24 cellular contexts compared by ENCODE assay signal in the genomic region with DNA sequence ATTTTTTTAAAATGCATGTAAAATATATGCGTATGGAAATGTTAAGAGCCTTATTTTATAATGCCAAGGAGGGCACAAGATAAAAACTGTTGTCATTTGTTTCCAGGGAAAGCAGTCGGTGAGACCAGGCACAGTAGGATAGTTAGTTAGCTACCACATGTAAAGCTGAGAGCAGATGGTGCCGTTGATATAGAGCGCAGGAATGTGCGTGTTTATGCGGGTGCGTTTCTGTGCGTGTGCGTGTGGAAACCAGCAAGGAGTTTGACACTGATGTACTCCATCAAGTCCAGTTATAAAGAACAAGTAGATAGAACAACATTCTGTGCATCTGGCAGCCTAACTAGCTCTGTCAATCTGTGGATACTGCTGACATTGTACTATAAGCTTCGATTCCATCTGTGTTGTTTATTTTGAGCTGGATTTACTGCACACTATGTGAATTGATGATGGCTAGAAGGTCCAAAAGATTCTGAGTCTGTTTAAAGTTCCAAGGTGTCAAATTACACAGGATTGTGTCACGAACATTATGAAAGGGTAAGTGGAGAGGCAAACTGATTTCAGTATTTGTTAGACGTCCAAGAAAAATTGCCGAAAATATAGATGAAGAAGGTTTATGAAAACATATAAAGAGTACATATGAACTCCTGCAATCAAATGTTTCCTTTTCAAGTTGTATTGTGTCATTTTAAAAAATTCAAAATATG.
DNase-seq lines count a peak whose midpoint lies in the region; FAIRE-seq and TF ChIP-seq lines count a peak whose summit lies in the region.
"Had no signal": no experiment of that assay in that cellular context is flagged by ENCODE, and none has a peak within 500 bp of the region (broad histone marks: within the 10 kb centered on the region; RNA-seq: fewer than 3 reads in every experiment).

No MANE protein-coding gene starts in this region.

- H3K4me2 ChIP-seq in mesenchymal stem cell (ENCODE audit: low read length, poor library complexity, severe bottlenecking) = no peak overlapping the region

- no peak overlapping the region for H2AK5ac ChIP-seq in mesenchymal stem cell (ENCODE audit: low read length, severe bottlenecking)

- no peak overlapping the region for H3K23ac ChIP-seq in mesenchymal stem cell (ENCODE audit: low read length in 2 of 2)

- no peaks in the 10 kb centered on the region for H3K79me1 ChIP-seq in mesenchymal stem cell (replicated peaks; ENCODE audit: low read length, poor library complexity, severe bottlenecking)

- no peak overlapping the region for H3K18ac ChIP-seq in mesenchymal stem cell (ENCODE audit: low read depth in 1 of 2, low read length in 2 of 2)

- H4K8ac ChIP-seq in mesenchymal stem cell (ENCODE audit: low read length) = peak overlapping the region; percentile 27

- no peak overlapping the region for H4K91ac ChIP-seq in mesenchymal stem cell (ENCODE audit: low read length)

- no peak overlapping the region for H3K14ac ChIP-seq in mesenchymal stem cell (ENCODE audit: low read length in 2 of 2)

- DNase-seq in GM19239 (ENCODE audit: insufficient read length, low spot score) (no peak), NCI-H69 (lab: John Stamatoyannopoulos, UW) (peak; percentile 22), choroid plexus epithelial cell (ENCODE audit: low read depth) (peak; percentile 56), mesenchymal stem cell (peak; percentile 22), SKM-1 treated with dmso at 0.1 percent for 144 hours (lab: John Stamatoyannopoulos, UW; ENCODE audit: unreplicated experiment) (no peak), A673 (ENCODE audit: low spot score) (no peak)
- DNase-seq in stimulated activated CD4-positive, alpha-beta T cell treated with anti-CD3 and anti-CD28 coated beads, Interleukin-15, amount 100 ng/mL, for 24 hours = no peak
- DNase-seq: activated CD4-positive, alpha-beta T cell treated with anti-CD3 and anti-CD28 coated beads, Interleukin-2, amount 50 U/mL, for 1 hour; activated naive CD4-positive, alpha-beta T cell treated with anti-CD3 and anti-CD28 coated beads, Interleukin-2, amount 10 ng/mL, durations not matched to agents 7 days and 5 days; AML-193; CD8-positive, alpha-beta T cell; DMS79; GOT3; islet precursor cell; KG1; left ventricle myocardium superior; MM.1S; naive thymus-derived CD4-positive, alpha-beta T cell; NCI-H1436; OCI-M1; spleen; stimulated activated naive CD8-positive, alpha-beta T cell treated with anti-CD3 and anti-CD28 coated beads, Interleukin-15, amount 100 ng/mL, for 72 hours had no signal

- H3K4me3 ChIP-seq in choroid plexus epithelial cell (ENCODE audit: low read depth, low read length) (no peak overlapping the region), mesenchymal stem cell (ENCODE audit: insufficient read depth in 1 of 2, low read depth in 1 of 2, low read length in 2 of 2) (no peak overlapping the region), A673 (ENCODE audit: low read depth, low read length, poor library complexity, severe bottlenecking) (no peak overlapping the region)
- H3K4me3 ChIP-seq: spleen, tibial nerve had no signal

- H3K27me3 ChIP-seq in mesenchymal stem cell (ENCODE audit: control insufficient read depth in 1 of 2, insufficient read depth in 1 of 2, low read length in 2 of 2) (no peaks in the 10 kb centered on the region), A673 (replicated peaks; ENCODE audit: insufficient read depth, low read depth, low read length, poor library complexity) (no peaks in the 10 kb centered on the region)
- H3K27me3 ChIP-seq: spleen, tibial nerve had no signal

- 74% methylated on average over 11 of the region's 13 CpGs for WGBS in mesenchymal stem cell

- POLR2A ChIA-PET in A673 (lab: Charles Lee; ENCODE audit: low non-redundant PET) = no interaction called here

- no peak overlapping the region for H3K9ac ChIP-seq in mesenchymal stem cell (ENCODE audit: low read length)

- no peak overlapping the region for H3K27ac ChIP-seq in mesenchymal stem cell (ENCODE audit: low read length, poor library complexity, severe bottlenecking)
- no peak overlapping the region for H3K27ac ChIP-seq in A673 (ENCODE audit: low read depth, low read length, poor library complexity, severe bottlenecking)
- H3K27ac ChIP-seq: spleen, tibial nerve had no signal

- no peak overlapping the region for H2BK120ac ChIP-seq in mesenchymal stem cell (ENCODE audit: low read depth, low read length)

- no peak overlapping the region for H2BK5ac ChIP-seq in mesenchymal stem cell (ENCODE audit: low read depth, low read length, poor library complexity, severe bottlenecking)

- CTCF ChIA-PET in A673 (lab: Charles Lee) = no interaction called here

- no peak overlapping the region for H3K4ac ChIP-seq in mesenchymal stem cell (ENCODE audit: low read depth in 1 of 2, low read length in 2 of 2)

- H3K9me3 ChIP-seq in mesenchymal stem cell (ENCODE audit: control insufficient read depth, low read length) = no peaks in the 10 kb centered on the region
- no peaks in the 10 kb centered on the region for H3K9me3 ChIP-seq in A673 (ENCODE audit: low read depth, low read length, poor library complexity, severe bottlenecking)
- H3K9me3 ChIP-seq: spleen, tibial nerve had no signal

- peak; percentile 33 for FAIRE-seq in GM19239 (lab: Jason Lieb, UNC)
- FAIRE-seq: GM18507 had no signal

- H2AFZ ChIP-seq in mesenchymal stem cell (ENCODE audit: low read depth, low read length) = peak overlapping the region; percentile 61

- intact Hi-C loops in A673 (cut with micrococcal nuclease; ENCODE audit: unreplicated experiment) = no loop called here

- H2BK15ac ChIP-seq in mesenchymal stem cell (ENCODE audit: low read depth, poor library complexity, severe bottlenecking) = no peak overlapping the region

- H3K4me1 ChIP-seq in mesenchymal stem cell (ENCODE audit: control insufficient read depth, insufficient read depth, low read depth, low read length) (no peaks in the 10 kb centered on the region), A673 (ENCODE audit: insufficient read depth, low read length, poor library complexity, severe bottlenecking) (no peaks in the 10 kb centered on the region)
- H3K4me1 ChIP-seq: spleen, tibial nerve had no signal

- BruUV-seq in A673 (replicated peaks; lab: Mats Ljungman, UMichigan) = no TSS peak

- TF ChIP-seq CTCF in choroid plexus epithelial cell (conservative IDR thresholded peaks at IDR 0.05; ENCODE audit: low read depth, low read length) (no peak), A673 (conservative IDR thresholded peaks at IDR 0.05; ENCODE audit: low read depth, low read length) (no peak)

- peak overlapping the region in 1 of 2 experiments; percentile 72 for H2BK12ac ChIP-seq in mesenchymal stem cell (ENCODE audit: low read length in 2 of 2)

- H3K36me3 ChIP-seq in mesenchymal stem cell (ENCODE audit: control insufficient read depth in 1 of 2, insufficient read depth in 2 of 2, low read depth in 1 of 2, low read length in 2 of 2) (no peaks in the 10 kb centered on the region), A673 (ENCODE audit: insufficient read depth, low read length, poor library complexity, severe bottlenecking) (no peaks in the 10 kb centered on the region)
- H3K36me3 ChIP-seq: spleen, tibial nerve had no signal

Comparison
In these comparisons a context has a peak if more than half of its experiments do, and no peak if none do; other contexts are left out.
1. DNase-seq: peak in NCI-H69 (single experiment), choroid plexus epithelial cell (single experiment) and mesenchymal stem cell (single experiment); none in GM19239 (single experiment), SKM-1 treated with dmso at 0.1 percent for 144 hours (single experiment), stimulated activated CD4-positive, alpha-beta T cell treated with anti-CD3 and anti-CD28 coated beads, Interleukin-15, amount 100 ng/mL, for 24 hours (single experiment) and A673 (single experiment).